ENCODE assay signal across 8 cellular contexts in genomic region chr18:70289351-70290330, GRCh38. TPM values are rescaled to one million over a fixed set of nuclear protein-coding genes. Genes with fewer than 3 reads are reported as not detected.
DNase-seq lines count a peak whose midpoint lies in the region; ATAC-seq and TF ChIP-seq lines count a peak whose summit lies in the region.

No MANE protein-coding gene starts in this region.

- no peaks in the 10 kb centered on the region for H3K9me3 ChIP-seq in IMR-90 (ENCODE audit: control insufficient read depth, insufficient read depth, low read length)
- no peaks in the 10 kb centered on the region for H3K9me3 ChIP-seq in ovary

- peaks cover 43% of the 10 kb centered on the region for H4K20me1 ChIP-seq in IMR-90 (ENCODE audit: insufficient read depth, low read length)

- H2AK9ac ChIP-seq in IMR-90 (replicated peaks; ENCODE audit: low read depth, low read length, poor library complexity), result peak overlapping the region; percentile 94

- H4K91ac ChIP-seq in IMR-90 (ENCODE audit: insufficient read depth, low read depth, low read length), result peak overlapping the region; percentile 81

- H3K4me3 ChIP-seq in IMR-90 (ENCODE audit: insufficient read depth, low read depth, low read length) (peak overlapping the region; percentile 53), ovary (peak overlapping the region; percentile 78)

- H3K27ac ChIP-seq in IMR-90 (ENCODE audit: insufficient read depth, low read length) (peak overlapping the region; percentile 79), ovary (peak overlapping the region; percentile 90 to 96)

- no peak overlapping the region; the same call in 1 of the 2 replicates for H2BK20ac ChIP-seq in IMR-90 (ENCODE audit: low read depth, low read length)

- H2AFZ ChIP-seq in IMR-90 (replicated peaks; ENCODE audit: low read length, poor library complexity), result peak overlapping the region; percentile 89

- peaks cover 30% of the 10 kb centered on the region for H3K27me3 Mint-ChIP-seq in activated CD4-positive, alpha-beta T cell treated with anti-CD3 and anti-CD28 coated beads, Interleukin-2, amount 10 ng/mL, durations not matched to agents 7 days and 5 days
- peaks cover 22% of the 10 kb centered on the region for H3K27me3 Mint-ChIP-seq in activated T-cell treated with anti-CD3 and anti-CD28 coated beads, Interleukin-2, amount 50 U/mL, for 72 hours (ENCODE audit: low read depth)

- peaks cover 17% of the 10 kb centered on the region for H3K9me1 ChIP-seq in IMR-90 (ENCODE audit: insufficient read depth, low read length)

- in situ Hi-C loops in IMR-90 (cut with MboI; ENCODE audit: low sequenced_read_pairs), result loop anchor here (5.0 kb wide), 2 partner anchors 82 to 143 kb away; partner anchors contain the start of gene RTTN

- H4K8ac ChIP-seq in IMR-90 (ENCODE audit: low read depth in 2 of 2, low read length in 2 of 2), result peak overlapping the region; percentile 65 to 83; a peak in 3 of 4 replicates

- peaks cover 0 to 24% of the 10 kb centered on the region in 2 experiments; a peak in 2 of 4 replicates for H3K79me1 ChIP-seq in IMR-90 (ENCODE audit: low read depth in 1 of 2, low read length in 2 of 2)

- peak overlapping the region; percentile 54 for H3K4me2 ChIP-seq in IMR-90 (ENCODE audit: low read depth, low read length)

- H3K27me3 ChIP-seq in IMR-90 (ENCODE audit: control insufficient read depth, insufficient read depth, low read length) (no peaks in the 10 kb centered on the region), ovary (no peaks in the 10 kb centered on the region)

- TF ChIP-seq RAD21 in IMR-90 (IDR thresholded peaks at IDR 0.05; ENCODE audit: low read length), result no peak

- peak overlapping the region; percentile 81 for H3K4ac ChIP-seq in IMR-90 (ENCODE audit: low read depth, low read length)

- peak overlapping the region; percentile 94 for H3K14ac ChIP-seq in IMR-90 (replicated peaks; ENCODE audit: low read depth, low read length)

- POLR2A ChIA-PET in activated CD4-positive, alpha-beta T cell treated with anti-CD3 and anti-CD28 coated beads, Interleukin-2, amount 10 ng/mL, durations not matched to agents 7 days and 5 days (lab: Charles Lee), result no interaction called here
- POLR2A ChIA-PET in IMR-90 (lab: Charles Lee; ENCODE audit: unreplicated experiment), result interaction anchor here (0.6 kb wide), 1 partner anchor 620 kb away, joined by 4 read pairs; no protein-coding TSS in a partner anchor

- H3K9ac ChIP-seq in IMR-90 (ENCODE audit: low read depth, low read length), result peak overlapping the region; percentile 85

- peak overlapping the region; percentile 74 for H2BK120ac ChIP-seq in IMR-90 (ENCODE audit: low read depth, low read length)

- peak overlapping the region; percentile 93; the same call in 1 of the 2 replicates for H2AK5ac ChIP-seq in IMR-90 (ENCODE audit: low read depth, low read length)

- peak overlapping the region; percentile 97 for H3K23ac ChIP-seq in IMR-90 (ENCODE audit: low read depth, low read length)

- TF ChIP-seq CTCF in IMR-90 (conservative IDR thresholded peaks at IDR 0.05; ENCODE audit: low read depth, low read length) (no peak), ovary (IDR thresholded peaks at IDR 0.05) (no peak)

- CTCF ChIA-PET in activated CD4-positive, alpha-beta T cell treated with anti-CD3 and anti-CD28 coated beads, Interleukin-2, amount 10 ng/mL, durations not matched to agents 7 days and 5 days (lab: Charles Lee), result no interaction called here
- CTCF ChIA-PET in IMR-90 (lab: Yijun Ruan, JAX), result interaction anchor here (0.5 kb wide), 1 partner anchor 11 kb away, joined by 3 read pairs; no protein-coding TSS in a partner anchor

- intact Hi-C loops in IMR-90 (cut with micrococcal nuclease), result loop anchor here (2.0 kb wide), 1 partner anchor 85 kb away; the partner anchor contains the start of gene RTTN
- intact Hi-C loops in head of caudate nucleus (cut with DNase I), result loop anchor here (2.0 kb wide), 1 partner anchor 83 kb away; no protein-coding TSS in a partner anchor
- intact Hi-C loops in ovary (cut with DNase I), result loop anchor here in 1 of 4 donors (5.0 kb wide), 1 partner anchor 82 kb away; the partner anchor contains the start of gene RTTN

- H3K36me3 ChIP-seq in IMR-90 (ENCODE audit: control insufficient read depth, insufficient read depth, low read length) (no peaks in the 10 kb centered on the region), ovary (no peaks in the 10 kb centered on the region)

- peak overlapping the region; percentile 97; the same call in 1 of the 3 replicates for H2BK15ac ChIP-seq in IMR-90 (ENCODE audit: low read depth, low read length)

- DNase-seq in activated CD4-positive, alpha-beta T cell treated with anti-CD3 and anti-CD28 coated beads, Interleukin-2, amount 10 ng/mL, durations not matched to agents 7 days and 5 days, result peak; percentile 8
- DNase-seq in activated CD4-positive, alpha-beta T cell treated with anti-CD3 and anti-CD28 coated beads, Interleukin-2, amount 50 U/mL, for 4 hours, result no peak
- DNase-seq in IMR-90 (peak; percentile 31), head of caudate nucleus (peak in 26 of 42 donors; percentile 12 to 66 (median 31)), ovary (peak; percentile 27 to 62 (median 39)), NCI-H2196 treated with DMSO at 0.1 percent for 48 hours (lab: John Stamatoyannopoulos, UW; ENCODE audit: unreplicated experiment) (no peak)
- peak; percentile 45 to 46 for DNase-seq in activated T-cell treated with anti-CD3 and anti-CD28 coated beads, Interleukin-2, amount 50 U/mL, for 72 hours

- H3K9me3 Mint-ChIP-seq in activated CD4-positive, alpha-beta T cell treated with anti-CD3 and anti-CD28 coated beads, Interleukin-2, amount 10 ng/mL, durations not matched to agents 7 days and 5 days, result no peaks in the 10 kb centered on the region
- H3K9me3 Mint-ChIP-seq in activated T-cell treated with anti-CD3 and anti-CD28 coated beads, Interleukin-2, amount 50 U/mL, for 72 hours, result no peaks in the 10 kb centered on the region

- H3K36me3 Mint-ChIP-seq in activated CD4-positive, alpha-beta T cell treated with anti-CD3 and anti-CD28 coated beads, Interleukin-2, amount 10 ng/mL, durations not matched to agents 7 days and 5 days (ENCODE audit: low read depth), result peaks cover 3% of the 10 kb centered on the region
- H3K36me3 Mint-ChIP-seq in activated T-cell treated with anti-CD3 and anti-CD28 coated beads, Interleukin-2, amount 50 U/mL, for 72 hours (ENCODE audit: insufficient read depth in 2 of 2), result no peaks in the 10 kb centered on the region

- peak overlapping the region; percentile 84 for H3K27ac Mint-ChIP-seq in activated CD4-positive, alpha-beta T cell treated with anti-CD3 and anti-CD28 coated beads, Interleukin-2, amount 10 ng/mL, durations not matched to agents 7 days and 5 days
- peak overlapping the region; percentile 42 for H3K27ac Mint-ChIP-seq in activated T-cell treated with anti-CD3 and anti-CD28 coated beads, Interleukin-2, amount 50 U/mL, for 72 hours

- 0% methylated on average over 31 of the region's 87 CpGs; no CpG with 5 or more reads in 1 of the 2 experiments for WGBS in IMR-90 (ENCODE audit: extremely low coverage in 2 of 2, insufficient read length in 1 of 2), 2 experiments
- 1% methylated on average over 56 to 87 of the region's 87 CpGs for WGBS in ovary, 3 donors

- peak overlapping the region; percentile 56 for H2BK5ac ChIP-seq in IMR-90 (ENCODE audit: low read depth, low read length, poor library complexity, severe bottlenecking)

- no TSS peak for BruUV-seq in IMR-90 (replicated peaks; lab: Mats Ljungman, UMichigan)

- TF ChIP-seq EP300 in ovary (IDR thresholded peaks at IDR 0.05), result no peak

- H4K5ac ChIP-seq in IMR-90 (ENCODE audit: low read depth, low read length), result peak overlapping the region; percentile 2; the same call in 1 of the 2 replicates

- TF ChIP-seq POLR2A in IMR-90 (IDR thresholded peaks at IDR 0.05; ENCODE audit: low read depth, low read length) (no peak), ovary (IDR thresholded peaks at IDR 0.05) (no peak)

- H3K4me1 ChIP-seq in IMR-90 (ENCODE audit: control insufficient read depth, insufficient read depth, low read length) (peaks cover 13% of the 10 kb centered on the region), ovary (ENCODE audit: insufficient read depth) (peaks cover 14% of the 10 kb centered on the region)

- H3K18ac ChIP-seq in IMR-90 (ENCODE audit: low read depth, low read length), result peak overlapping the region; percentile 4

- dilution Hi-C loops in IMR-90 (cut with HindIII; ENCODE audit: low sequenced_read_pairs, unreplicated experiment), result no loop called here

- peak; percentile 59 for ATAC-seq in GM21723 (IDR thresholded peaks at IDR 0.05; ENCODE audit: unreplicated experiment)
- ATAC-seq in IMR-90 (ENCODE audit: low read depth), result peak; percentile 50
- peak; percentile 57 to 62 for ATAC-seq in activated T-cell treated with anti-CD3 and anti-CD28 coated beads, Interleukin-2, amount 50 U/mL, for 72 hours (replicated peaks in 1 of 2)

- peak overlapping the region; percentile 80 for H3K4me3 Mint-ChIP-seq in activated CD4-positive, alpha-beta T cell treated with anti-CD3 and anti-CD28 coated beads, Interleukin-2, amount 10 ng/mL, durations not matched to agents 7 days and 5 days
- peak overlapping the region; percentile 81 to 85 for H3K4me3 Mint-ChIP-seq in activated T-cell treated with anti-CD3 and anti-CD28 coated beads, Interleukin-2, amount 50 U/mL, for 72 hours

- H3K56ac ChIP-seq in IMR-90 (ENCODE audit: extremely low read depth, insufficient read depth, low read length), result peak overlapping the region; percentile 93

- H3K4me1 Mint-ChIP-seq in activated CD4-positive, alpha-beta T cell treated with anti-CD3 and anti-CD28 coated beads, Interleukin-2, amount 10 ng/mL, durations not matched to agents 7 days and 5 days, result peaks cover 27% of the 10 kb centered on the region
- peaks cover 13% of the 10 kb centered on the region for H3K4me1 Mint-ChIP-seq in activated T-cell treated with anti-CD3 and anti-CD28 coated beads, Interleukin-2, amount 50 U/mL, for 72 hours (ENCODE audit: low read depth)

TF ChIP-seq in IMR-90, 13 proteins besides CTCF, POLR2A, EP300 and RAD21 (continues in another document):
- no peak for TF ChIP-seq CHD1 (IDR thresholded peaks at IDR 0.05; ENCODE audit: low read depth, low read length)
- no peak for TF ChIP-seq CEBPB (IDR thresholded peaks at IDR 0.05; ENCODE audit: low read depth, low read length)
- no peak for TF ChIP-seq SMC3 (IDR thresholded peaks at IDR 0.05; ENCODE audit: low read depth, low read length)
- no peak for TF ChIP-seq RCOR1 (IDR thresholded peaks at IDR 0.05; ENCODE audit: insufficient replicate concordance, low read length)
- TF ChIP-seq MXI1 (IDR thresholded peaks at IDR 0.05; ENCODE audit: borderline replicate concordance, low read depth, low read length), result no peak
- no peak for TF ChIP-seq BHLHE40 (IDR thresholded peaks at IDR 0.05; ENCODE audit: low read depth, low read length)

RNA-seq across cellular contexts. Expression of gene SOCS6, which starts 0.8 kb away (rescaled TPM):
- total RNA-seq in activated CD4-positive, alpha-beta T cell treated with anti-CD3 and anti-CD28 coated beads, Interleukin-2, amount 10 ng/mL, durations not matched to agents 7 days and 5 days, result 1 to 10 TPM; 3.4 to 3.8 TPM
- total RNA-seq in IMR-90 (2012; rRNA removed) (53.9 and 57.4 TPM in 2 replicates), ovary (10 to 100 TPM in 6 of 7 donors, 1 to 10 TPM in 1; 9.8 to 23.8 (median 17.7) TPM)
- polyA plus RNA-seq in IMR-90 (2012; rRNA removed) (21.3 and 21.8 TPM in 2 replicates), ovary (1 to 10 TPM; 8.1 to 8.8 TPM)
- 8.5 and 13.0 TPM in 2 replicates for polyA plus RNA-seq in IMR-90 (2012; cell fraction: cytosol; rRNA removed)
- 11.5 and 16.7 TPM in 2 replicates for polyA plus RNA-seq in IMR-90 (2012; cell fraction: nucleus; rRNA removed; ENCODE audit: low replicate concordance)
- 1 to 10 TPM; 1.7 to 2.0 TPM for total RNA-seq in activated T-cell treated with anti-CD3 and anti-CD28 coated beads, Interleukin-2, amount 50 U/mL, for 72 hours

Comparison
In these comparisons a context has a peak if more than half of its experiments do, and no peak if none do; other contexts are left out.
1. DNase-seq: peak in activated CD4-positive, alpha-beta T cell treated with anti-CD3 and anti-CD28 coated beads, Interleukin-2, amount 10 ng/mL, durations not matched to agents 7 days and 5 days (single experiment), IMR-90 (single experiment), activated T-cell treated with anti-CD3 and anti-CD28 coated beads, Interleukin-2, amount 50 U/mL, for 72 hours (2 of 2), head of caudate nucleus (26 of 42) and ovary (5 of 5); none in activated CD4-positive, alpha-beta T cell treated with anti-CD3 and anti-CD28 coated beads, Interleukin-2, amount 50 U/mL, for 4 hours (0 of 2) and NCI-H2196 treated with DMSO at 0.1 percent for 48 hours (single experiment).
2. Peak in every context shown above with its lines, with median percentiles within 50 percentile points of each other: ATAC-seq.